Comparison of ENCODE assay signal across 22 cellular contexts in the genomic region with DNA sequence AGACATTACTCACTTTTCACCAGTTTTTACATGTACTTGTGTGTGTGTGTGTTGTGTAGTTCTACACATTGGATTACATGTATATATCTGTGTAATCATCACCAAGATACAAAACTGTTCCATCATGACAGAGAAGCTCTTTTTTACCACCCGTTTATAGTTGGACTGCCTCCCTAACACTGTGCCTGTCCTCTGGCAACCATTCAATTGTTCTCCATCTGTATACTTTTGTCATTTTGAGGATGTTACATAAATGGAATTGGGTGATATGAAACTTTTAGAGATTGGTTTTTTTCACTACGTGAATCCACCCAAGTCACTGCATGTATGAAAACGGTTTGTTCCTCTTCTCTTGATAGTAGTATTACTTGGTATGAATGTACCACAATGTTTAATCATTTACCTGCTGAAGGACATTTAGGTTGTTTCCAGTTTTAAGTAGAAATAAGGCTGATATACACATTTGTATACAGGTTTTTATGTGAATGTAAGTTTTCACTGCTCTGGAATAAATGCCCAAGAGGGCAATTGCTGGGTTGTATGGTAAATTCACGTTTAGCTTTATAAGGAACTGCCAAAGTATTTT.
DNase-seq lines count a peak whose midpoint lies in the region; ATAC-seq and TF ChIP-seq lines count a peak whose summit lies in the region.
"Had no signal": no experiment of that assay in that cellular context is flagged by ENCODE, and none has a peak within 500 bp of the region (broad histone marks: within the 10 kb centered on the region; RNA-seq: fewer than 3 reads in every experiment).

No MANE protein-coding gene starts in this region.

- H3K36me3 Mint-ChIP-seq in chondrocyte (ENCODE audit: low read depth): peaks cover 10% of the 10 kb centered on the region

- ATAC-seq in HG02981 (IDR thresholded peaks at IDR 0.05; ENCODE audit: unreplicated experiment): peak; percentile 59

- no peak overlapping the region for H3K27ac Mint-ChIP-seq in chondrocyte (ENCODE audit: unreplicated experiment)
- H3K27ac Mint-ChIP-seq: CD4-positive, alpha-beta T cell; H9; HFFc6; T-helper 1 cell treated with Interleukin-12 subunit alpha and Interleukin-12 subunit beta and Interleukin-4 antibody, amounts not matched to agents 30 μg/mL and 1 μg/mL, for 36 hours had no signal

- H3K4me3 Mint-ChIP-seq in chondrocyte (ENCODE audit: unreplicated experiment): no peak overlapping the region
- H3K4me3 Mint-ChIP-seq: CD4-positive, alpha-beta T cell; H9; HFFc6; T-helper 1 cell treated with Interleukin-12 subunit alpha and Interleukin-12 subunit beta and Interleukin-4 antibody, amounts not matched to agents 30 μg/mL and 1 μg/mL, for 36 hours had no signal

- TF ChIP-seq CTCF in chondrocyte (IDR thresholded peaks at IDR 0.05): no peak

- H3K9me3 Mint-ChIP-seq in chondrocyte (ENCODE audit: low read depth): no peaks in the 10 kb centered on the region

- H3K4me1 Mint-ChIP-seq in chondrocyte (ENCODE audit: low read depth): no peaks in the 10 kb centered on the region

- H3K27me3 Mint-ChIP-seq in chondrocyte (ENCODE audit: low read depth): no peaks in the 10 kb centered on the region
- H3K27me3 Mint-ChIP-seq: CD4-positive, alpha-beta T cell had no signal

- DNase-seq in GM19238 (ENCODE audit: insufficient read length, low spot score): peak; percentile 16
- DNase-seq in cerebellum (ENCODE audit: low spot score): peak; percentile 37
- no peak for DNase-seq in stimulated activated CD4-positive, alpha-beta T cell treated with anti-CD3 and anti-CD28 coated beads, Interleukin-2, amount 100 ng/mL, for 24 hours
- DNase-seq in chondrocyte (ENCODE audit: low spot score): no peak
- DNase-seq in HuH-7 (ENCODE audit: low spot score): no peak
- no peak for DNase-seq in GF-D8 (lab: John Stamatoyannopoulos, UW)
- DNase-seq: CD4-positive, alpha-beta T cell; COR-L47; DMS 273 treated with DMSO at 0.1 percent for 48 hours; DMS79 treated with DMSO at 0.1 percent for 48 hours; H9; HFFc6; Kasumi-1; NCI-H1417; NCI-H1694 treated with DMSO at 0.1 percent for 48 hours; NCI-H2081 treated with DMSO at 0.1 percent for 48 hours; NCI-H446; NCI-H526; RPMI8226; SHP77 had no signal

Comparison
In these comparisons a context has a peak if more than half of its experiments do, and no peak if none do; other contexts are left out.
1. DNase-seq: peak in GM19238 (single experiment) and cerebellum (single experiment); none in stimulated activated CD4-positive, alpha-beta T cell treated with anti-CD3 and anti-CD28 coated beads, Interleukin-2, amount 100 ng/mL, for 24 hours (0 of 2), chondrocyte (single experiment), HuH-7 (single experiment) and GF-D8 (single experiment).